ENCODE assay signal across 13 cellular contexts in genomic region chr7:3591150-3591549, GRCh38.
A peak's percentile ranks its signal among the peaks of the same experiment; 100 is the strongest.
DNase-seq lines count a peak whose midpoint lies in the region; FAIRE-seq and TF ChIP-seq lines count a peak whose summit lies in the region.
"Had no signal": no experiment of that assay in that cellular context is flagged by ENCODE, and none has a peak within 500 bp of the region (broad histone marks: within the 10 kb centered on the region; RNA-seq: fewer than 3 reads in every experiment).

No MANE protein-coding gene starts in this region.

- FAIRE-seq in GM12892 (lab: Jason Lieb, UNC): no peak
- FAIRE-seq: HTR-8/SVneo had no signal

- H2AFZ ChIP-seq in neural progenitor cell (replicated peaks): no peak overlapping the region

- no peak overlapping the region for H3K4me3 Mint-ChIP-seq in endodermal cell
- H3K4me3 Mint-ChIP-seq in neural progenitor cell: no peak overlapping the region
- H3K4me3 Mint-ChIP-seq in osteocyte (ENCODE audit: unreplicated experiment): no peak overlapping the region
- H3K4me3 Mint-ChIP-seq: CD8-positive, alpha-beta memory T cell had no signal

- H4K20me1 ChIP-seq in neural progenitor cell (ENCODE audit: low read depth): no peaks in the 10 kb centered on the region

- H3K9me3 Mint-ChIP-seq in endodermal cell (no peaks in the 10 kb centered on the region), neural progenitor cell (no peaks in the 10 kb centered on the region), osteocyte (ENCODE audit: unreplicated experiment) (no peaks in the 10 kb centered on the region)
- H3K9me3 Mint-ChIP-seq: CD8-positive, alpha-beta memory T cell had no signal

- H3K4me1 Mint-ChIP-seq in endodermal cell (peaks cover 30% of the 10 kb centered on the region), neural progenitor cell (peaks cover 24% of the 10 kb centered on the region), osteocyte (ENCODE audit: unreplicated experiment) (peaks cover 11% of the 10 kb centered on the region)
- H3K4me1 Mint-ChIP-seq: CD8-positive, alpha-beta memory T cell had no signal

- H3K36me3 ChIP-seq in endodermal cell (ENCODE audit: control insufficient read depth, insufficient read depth, low read length) (no peaks in the 10 kb centered on the region), neural progenitor cell (no peaks in the 10 kb centered on the region)

- H3K27me3 ChIP-seq in endodermal cell (ENCODE audit: control insufficient read depth, insufficient read depth, low read length, poor library complexity, severe bottlenecking): no peaks in the 10 kb centered on the region
- H3K27me3 ChIP-seq in neural progenitor cell: no peaks in the 10 kb centered on the region

- no peak for TF ChIP-seq CTCF in endodermal cell (conservative IDR thresholded peaks at IDR 0.05)
- no peak for TF ChIP-seq CTCF in neural progenitor cell (IDR thresholded peaks at IDR 0.05)
- no peak for TF ChIP-seq CTCF in osteocyte (IDR thresholded peaks at IDR 0.05)

- H3K4me1 ChIP-seq in endodermal cell (ENCODE audit: control insufficient read depth, insufficient read depth, low read length): peaks cover 17% of the 10 kb centered on the region
- H3K4me1 ChIP-seq in neural progenitor cell: peaks cover 29% of the 10 kb centered on the region
- H3K4me1 ChIP-seq: Caco-2 had no signal

- H3K4me2 ChIP-seq in neural progenitor cell: peak overlapping the region; percentile 6

- DNase-seq in NCI-H146 (lab: John Stamatoyannopoulos, UW): peak; percentile 44
- no peak for DNase-seq in NCI-H146 treated with DMSO at 0.1 percent for 48 hours (lab: John Stamatoyannopoulos, UW; ENCODE audit: unreplicated experiment)
- DNase-seq in endodermal cell: no peak
- DNase-seq in neural progenitor cell (ENCODE audit: low spot score): no peak
- DNase-seq in GM12892 (ENCODE audit: insufficient read length): no peak
- no peak for DNase-seq in head of caudate nucleus
- no peak for DNase-seq in osteocyte (ENCODE audit: extremely low spot score, unreplicated experiment)
- DNase-seq: Caco-2; CD8-positive, alpha-beta memory T cell; GF-D8; HCEC 1CT had no signal

- H3F3A ChIP-seq in neural progenitor cell (ENCODE audit: low read depth): peaks cover 4% of the 10 kb centered on the region

- peak overlapping the region; percentile 23 for H3K4me3 ChIP-seq in endodermal cell (ENCODE audit: low read length)
- no peak overlapping the region for H3K4me3 ChIP-seq in neural progenitor cell

- intact Hi-C loops in head of caudate nucleus (cut with DNase I): no loop called here

- H3K9me3 ChIP-seq in endodermal cell (ENCODE audit: control insufficient read depth, low read length) (no peaks in the 10 kb centered on the region), neural progenitor cell (ENCODE audit: low read depth) (no peaks in the 10 kb centered on the region)
- H3K9me3 ChIP-seq: Caco-2 had no signal

- 69 to 80% methylated on average over 3 of the region's 3 CpGs for WGBS in endodermal cell (ENCODE audit: insufficient coverage in 1 of 2, insufficient read length in 1 of 2), 2 experiments

- no peak overlapping the region for H3K9ac ChIP-seq in endodermal cell (ENCODE audit: extremely low read depth, low read length, poor library complexity, severe bottlenecking)
- no peak overlapping the region for H3K9ac ChIP-seq in neural progenitor cell

- no peaks in the 10 kb centered on the region for H3K36me3 Mint-ChIP-seq in endodermal cell (ENCODE audit: low read depth)
- H3K36me3 Mint-ChIP-seq in neural progenitor cell: no peaks in the 10 kb centered on the region
- no peaks in the 10 kb centered on the region for H3K36me3 Mint-ChIP-seq in osteocyte (ENCODE audit: unreplicated experiment)
- H3K36me3 Mint-ChIP-seq: CD8-positive, alpha-beta memory T cell had no signal

- no peaks in the 10 kb centered on the region for H3K79me2 ChIP-seq in neural progenitor cell (ENCODE audit: low read depth)

- H3K27ac ChIP-seq in endodermal cell (ENCODE audit: low read depth, low read length) (no peak overlapping the region), neural progenitor cell (no peak overlapping the region)
- H3K27ac ChIP-seq: 22Rv1 had no signal

- H3K27ac Mint-ChIP-seq in endodermal cell (peak overlapping the region; percentile 79), neural progenitor cell (peak overlapping the region; percentile 81), osteocyte (ENCODE audit: unreplicated experiment) (no peak overlapping the region)
- H3K27ac Mint-ChIP-seq: CD8-positive, alpha-beta memory T cell had no signal

- H3K27me3 Mint-ChIP-seq in endodermal cell (ENCODE audit: insufficient read depth): no peaks in the 10 kb centered on the region
- no peaks in the 10 kb centered on the region for H3K27me3 Mint-ChIP-seq in neural progenitor cell (ENCODE audit: insufficient read depth, low read depth)
- H3K27me3 Mint-ChIP-seq in osteocyte (ENCODE audit: unreplicated experiment): no peaks in the 10 kb centered on the region

- no peak for TF ChIP-seq POLR2A in GM12892 (IDR thresholded peaks at IDR 0.05; ENCODE audit: low read depth, low read length)
